21 cellular contexts compared by ENCODE assay signal in genomic region chr2:181356526-181356925, GRCh38.
"Had no signal": no experiment of that assay in that cellular context is flagged by ENCODE, and none has a peak within 500 bp of the region (broad histone marks: within the 10 kb centered on the region; RNA-seq: fewer than 3 reads in every experiment).

No MANE protein-coding gene starts in this region.

- DNase-seq: effector CD4-positive, alpha-beta T cell; endodermal cell; erythroblast; gastrocnemius medialis; immature natural killer cell; kidney; left cardiac atrium; left ventricle myocardium inferior; lower lobe of right lung; naive thymus-derived CD4-positive, alpha-beta T cell; psoas muscle; retina; right lobe of liver; stimulated activated CD4-positive, alpha-beta T cell treated with anti-CD3 and anti-CD28 coated beads, Interleukin-2, amount 100 ng/mL, for 24 hours; stimulated activated CD4-positive, alpha-beta T cell treated with anti-CD3 and anti-CD28 coated beads, Interleukin-4, amount 100 ng/mL, for 4 hours; stimulated activated naive CD4-positive, alpha-beta T cell; stomach; trophoblast cell had no signal

- H3K27me3 ChIP-seq: neutrophil, right lobe of liver, stomach had no signal

- H3K4me1 ChIP-seq: gastrocnemius medialis, left ventricle myocardium inferior, lower lobe of right lung, psoas muscle, right lobe of liver, stomach had no signal

- H3K9me3 ChIP-seq: gastrocnemius medialis, left ventricle myocardium inferior, lower lobe of right lung, neutrophil, psoas muscle, right lobe of liver, stomach had no signal

- H3K36me3 ChIP-seq: gastrocnemius medialis, left ventricle myocardium inferior, lower lobe of right lung, neutrophil, right lobe of liver, stomach had no signal

- H3K4me3 ChIP-seq: coronary artery, gastrocnemius medialis, left ventricle myocardium inferior, lower lobe of right lung, psoas muscle, right lobe of liver, skin epidermis, stomach had no signal

- ATAC-seq: gastrocnemius medialis; left cardiac atrium; lower lobe of right lung; naive thymus-derived CD4-positive, alpha-beta T cell; psoas muscle; right lobe of liver had no signal

- H3K27ac ChIP-seq: coronary artery, gastrocnemius medialis, left ventricle myocardium inferior, lower lobe of right lung, neutrophil, psoas muscle, right lobe of liver, skin epidermis, stomach had no signal
